Comparison of ENCODE assay signal across 29 cellular contexts in genomic region chrX:17622331-17622730, GRCh38.
"Had no signal": no experiment of that assay in that cellular context is flagged by ENCODE, and none has a peak within 500 bp of the region (broad histone marks: within the 10 kb centered on the region; RNA-seq: fewer than 3 reads in every experiment).

No MANE protein-coding gene starts in this region.

- FAIRE-seq: small intestine, urothelium cell line had no signal

- H3K36me3 Mint-ChIP-seq: naive B cell; naive thymus-derived CD8-positive, alpha-beta T cell; natural killer cell treated with Interleukin-12 subunit alpha and Interleukin-12 subunit beta and Interleukin-15 and Interleukin-18, amount 100 ng/mL, for 72 hours; neural progenitor cell; stimulated activated effector memory CD8-positive, alpha-beta T cell treated with anti-CD3 and anti-CD28 coated beads, Interleukin-12 subunit alpha, Interleukin-12 subunit beta, amount 100 ng/mL, for 72 hours; stimulated activated naive B cell treated with anti-CD40 and anti-IgM and Interleukin-4, amounts not matched to agents 10 μg/mL and 1 μg/mL and 100 μg/mL, for 72 hours had no signal

- ATAC-seq: naive thymus-derived CD8-positive, alpha-beta T cell; natural killer cell treated with Interleukin-12 subunit alpha and Interleukin-12 subunit beta and Interleukin-15 and Interleukin-18, amount 100 ng/mL, for 72 hours; psoas muscle; right cardiac atrium; right lobe of liver; stimulated activated effector memory CD8-positive, alpha-beta T cell treated with anti-CD3 and anti-CD28 coated beads, Interleukin-12 subunit alpha, Interleukin-12 subunit beta, amount 100 ng/mL, for 72 hours; stimulated activated naive B cell treated with anti-CD40 and anti-IgM and Interleukin-4, amounts not matched to agents 10 μg/mL and 1 μg/mL and 100 μg/mL, for 72 hours had no signal

- H3K79me2 ChIP-seq: parathyroid adenoma had no signal

- H3K9ac ChIP-seq: neural progenitor cell, parathyroid adenoma had no signal

- H3K27ac ChIP-seq: neural progenitor cell, neutrophil, ovary, parathyroid adenoma, psoas muscle, right lobe of liver, sigmoid colon, stomach, thoracic aorta, thyroid gland, tibial nerve, upper lobe of left lung, vagina had no signal

- H3K27me3 ChIP-seq: neural progenitor cell, neutrophil, ovary, right lobe of liver, sigmoid colon, stomach, thyroid gland, tibial nerve, upper lobe of left lung, vagina had no signal

- H3K4me1 ChIP-seq: parathyroid adenoma, psoas muscle, right lobe of liver, sigmoid colon, stomach, thyroid gland, upper lobe of left lung, vagina had no signal

- H3K9me3 ChIP-seq: neutrophil, ovary, psoas muscle, right lobe of liver, sigmoid colon, stomach, thoracic aorta, thyroid gland, tibial nerve, upper lobe of left lung, vagina had no signal

- H2AFZ ChIP-seq: neural progenitor cell, parathyroid adenoma had no signal

- H3K36me3 ChIP-seq: neural progenitor cell, neutrophil, ovary, right lobe of liver, sigmoid colon, stomach, thoracic aorta, thyroid gland, tibial nerve, upper lobe of left lung, vagina had no signal

- H3K27me3 Mint-ChIP-seq: naive thymus-derived CD8-positive, alpha-beta T cell had no signal

- H3K9me3 Mint-ChIP-seq: natural killer cell treated with Interleukin-12 subunit alpha and Interleukin-12 subunit beta and Interleukin-15 and Interleukin-18, amount 100 ng/mL, for 72 hours; stimulated activated effector memory CD8-positive, alpha-beta T cell treated with anti-CD3 and anti-CD28 coated beads, Interleukin-12 subunit alpha, Interleukin-12 subunit beta, amount 100 ng/mL, for 72 hours; stimulated activated naive CD8-positive, alpha-beta T cell treated with anti-CD3 and anti-CD28 coated beads, Interleukin-15, Interleukin-2, amounts not matched to agents 100 ng/mL and 50 ng/mL, for 24 hours had no signal

- H3K4me3 Mint-ChIP-seq: naive B cell; naive thymus-derived CD8-positive, alpha-beta T cell; natural killer cell treated with Interleukin-12 subunit alpha and Interleukin-12 subunit beta and Interleukin-15 and Interleukin-18, amount 100 ng/mL, for 72 hours; neural progenitor cell; stimulated activated effector memory CD8-positive, alpha-beta T cell treated with anti-CD3 and anti-CD28 coated beads, Interleukin-12 subunit alpha, Interleukin-12 subunit beta, amount 100 ng/mL, for 72 hours; stimulated activated naive B cell treated with anti-CD40 and anti-IgM and Interleukin-4, amounts not matched to agents 10 μg/mL and 1 μg/mL and 100 μg/mL, for 72 hours; stimulated activated naive CD8-positive, alpha-beta T cell treated with anti-CD3 and anti-CD28 coated beads, Interleukin-15, Interleukin-2, amounts not matched to agents 100 ng/mL and 50 ng/mL, for 24 hours had no signal

- H3K4me2 ChIP-seq: neural progenitor cell had no signal

- DNase-seq: naive B cell; naive thymus-derived CD8-positive, alpha-beta T cell; nucleus accumbens; ovary; psoas muscle; right cardiac atrium; right lobe of liver; sigmoid colon; small intestine; stimulated activated CD4-positive, alpha-beta T cell treated with anti-CD3 and anti-CD28 coated beads, Interleukin-15, amount 100 ng/mL, for 24 hours; stimulated activated CD4-positive, alpha-beta T cell treated with anti-CD3 and anti-CD28 coated beads, Interleukin-2, amount 100 ng/mL, for 24 hours; stimulated activated CD4-positive, alpha-beta T cell treated with anti-CD3 and anti-CD28 coated beads, Interleukin-2, amount 100 ng/mL, for 48 hours; stimulated activated CD4-positive, alpha-beta T cell treated with anti-CD3 and anti-CD28 coated beads, Interleukin-4, amount 100 ng/mL, for 24 hours; stimulated activated naive B cell treated with anti-CD40 and anti-IgM and Interleukin-4, amounts not matched to agents 10 μg/mL and 1 μg/mL and 100 μg/mL, for 72 hours; stimulated activated naive CD4-positive, alpha-beta T cell treated with Interleukin-2 at 50 U/mL for 16 hours; stomach; thyroid gland; trophoblast cell; upper lobe of left lung had no signal

- H3K4me1 Mint-ChIP-seq: naive B cell; naive thymus-derived CD8-positive, alpha-beta T cell; stimulated activated effector memory CD8-positive, alpha-beta T cell treated with anti-CD3 and anti-CD28 coated beads, Interleukin-12 subunit alpha, Interleukin-12 subunit beta, amount 100 ng/mL, for 72 hours; stimulated activated naive B cell treated with anti-CD40 and anti-IgM and Interleukin-4, amounts not matched to agents 10 μg/mL and 1 μg/mL and 100 μg/mL, for 72 hours had no signal

- H3K27ac Mint-ChIP-seq: naive B cell; naive thymus-derived CD8-positive, alpha-beta T cell; natural killer cell treated with Interleukin-12 subunit alpha and Interleukin-12 subunit beta and Interleukin-15 and Interleukin-18, amount 100 ng/mL, for 72 hours; stimulated activated effector memory CD8-positive, alpha-beta T cell treated with anti-CD3 and anti-CD28 coated beads, Interleukin-12 subunit alpha, Interleukin-12 subunit beta, amount 100 ng/mL, for 72 hours; stimulated activated naive B cell treated with anti-CD40 and anti-IgM and Interleukin-4, amounts not matched to agents 10 μg/mL and 1 μg/mL and 100 μg/mL, for 72 hours; stimulated activated naive CD8-positive, alpha-beta T cell treated with anti-CD3 and anti-CD28 coated beads, Interleukin-15, Interleukin-2, amounts not matched to agents 100 ng/mL and 50 ng/mL, for 24 hours had no signal

- H3K4me3 ChIP-seq: neural progenitor cell, ovary, psoas muscle, right lobe of liver, sigmoid colon, stomach, thoracic aorta, thyroid gland, tibial nerve, upper lobe of left lung, vagina had no signal
